In the genomic region with DNA sequence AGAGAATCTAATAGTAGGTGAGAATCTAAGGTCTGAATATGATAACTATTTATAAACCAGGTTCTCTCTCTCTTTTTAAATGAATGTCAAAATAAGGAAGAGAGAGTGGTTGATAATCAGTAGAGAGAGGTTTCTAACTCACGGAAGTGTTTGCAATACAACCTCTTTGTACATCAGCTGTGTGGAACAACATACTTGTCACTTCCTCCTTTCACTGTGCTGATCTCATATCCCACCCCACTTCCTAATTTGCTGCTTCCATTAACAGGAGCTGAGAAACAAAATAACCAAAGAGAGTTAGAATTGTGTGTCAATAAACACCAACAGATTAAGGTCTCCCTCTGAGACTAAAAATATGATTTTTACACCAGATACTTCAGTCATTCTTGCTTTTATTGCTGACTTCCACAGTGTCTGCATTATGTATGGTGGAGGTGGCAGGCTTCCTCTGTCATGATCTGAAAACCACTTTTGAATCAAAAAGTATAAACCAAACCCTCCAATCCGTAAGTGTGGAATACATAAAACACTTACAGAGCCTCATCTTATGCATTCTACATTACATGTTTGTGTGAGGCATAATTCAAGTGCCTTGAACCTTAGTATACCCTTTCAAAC, we compare ENCODE assay signal across 8 cellular contexts. TPM values are rescaled to one million over a fixed set of nuclear protein-coding genes. Genes with fewer than 3 reads are reported as not detected.
A peak's percentile ranks its signal among the peaks of the same experiment; 100 is the strongest.
DNase-seq lines count a peak whose midpoint lies in the region; ATAC-seq and TF ChIP-seq lines count a peak whose summit lies in the region.
"Had no signal": no experiment of that assay in that cellular context is flagged by ENCODE, and none has a peak within 500 bp of the region (broad histone marks: within the 10 kb centered on the region; RNA-seq: fewer than 3 reads in every experiment).

No MANE protein-coding gene starts in this region.

- H3K36me3 Mint-ChIP-seq in T-helper 1 cell treated with Interleukin-12 subunit alpha and Interleukin-12 subunit beta and Interleukin-4 antibody, amounts not matched to agents 30 μg/mL and 1 μg/mL, for 36 hours (ENCODE audit: low read depth) = peaks cover 8% of the 10 kb centered on the region

- no peaks in the 10 kb centered on the region for H3K9me3 ChIP-seq in left lung

- H3K27me3 Mint-ChIP-seq in T-helper 1 cell treated with Interleukin-12 subunit alpha and Interleukin-12 subunit beta and Interleukin-4 antibody, amounts not matched to agents 30 μg/mL and 1 μg/mL, for 36 hours (ENCODE audit: low read depth) = no peaks in the 10 kb centered on the region

- intact Hi-C loops in left lung (cut with DNase I) = no loop called here

- peak overlapping the region; percentile 65 to 90 for H3K27ac ChIP-seq in left lung
- no peak overlapping the region for H3K27ac ChIP-seq in caudate nucleus (ENCODE audit: low read depth, low read length)

- H3K27me3 ChIP-seq in left lung = no peaks in the 10 kb centered on the region

- no peaks in the 10 kb centered on the region for H3K9me3 Mint-ChIP-seq in T-helper 1 cell treated with Interleukin-12 subunit alpha and Interleukin-12 subunit beta and Interleukin-4 antibody, amounts not matched to agents 30 μg/mL and 1 μg/mL, for 36 hours

- H3K4me3 ChIP-seq in left lung = no peak overlapping the region

- peaks cover 44% of the 10 kb centered on the region for H3K4me1 Mint-ChIP-seq in T-helper 1 cell treated with Interleukin-12 subunit alpha and Interleukin-12 subunit beta and Interleukin-4 antibody, amounts not matched to agents 30 μg/mL and 1 μg/mL, for 36 hours (ENCODE audit: low read depth)

- H3K4me3 Mint-ChIP-seq in T-helper 1 cell treated with Interleukin-12 subunit alpha and Interleukin-12 subunit beta and Interleukin-4 antibody, amounts not matched to agents 30 μg/mL and 1 μg/mL, for 36 hours = no peak overlapping the region

- peaks cover 16 to 89% of the 10 kb centered on the region in 2 donors for H3K4me1 ChIP-seq in left lung

- ATAC-seq in GM19324 (IDR thresholded peaks at IDR 0.05; ENCODE audit: low FRiP score, unreplicated experiment) (peak; percentile 76), HG02973 (IDR thresholded peaks at IDR 0.05; ENCODE audit: unreplicated experiment) (peak; percentile 87), left lung (peak; percentile 68)
- ATAC-seq: Panc1 had no signal

- DNase-seq in left lung (no peak), caudate nucleus (lab: John Stamatoyannopoulos, UW) (no peak), activated gamma-delta T cell (lab: John Stamatoyannopoulos, UW) (no peak), cerebellar nuclear complex (lab: John Stamatoyannopoulos, UW) (no peak)

- no peak for TF ChIP-seq CTCF in left lung (IDR thresholded peaks at IDR 0.05)

- peak overlapping the region; percentile 12 for H3K27ac Mint-ChIP-seq in T-helper 1 cell treated with Interleukin-12 subunit alpha and Interleukin-12 subunit beta and Interleukin-4 antibody, amounts not matched to agents 30 μg/mL and 1 μg/mL, for 36 hours

- H3K36me3 ChIP-seq in left lung = no peaks in the 10 kb centered on the region

RNA-seq across cellular contexts. Expression of a gene that starts 25.0 kb away (rescaled TPM):
- 10 to 100 TPM; 35.1 to 38.2 TPM for total RNA-seq in left lung
